8 cellular contexts compared by ENCODE assay signal in the genomic region with DNA sequence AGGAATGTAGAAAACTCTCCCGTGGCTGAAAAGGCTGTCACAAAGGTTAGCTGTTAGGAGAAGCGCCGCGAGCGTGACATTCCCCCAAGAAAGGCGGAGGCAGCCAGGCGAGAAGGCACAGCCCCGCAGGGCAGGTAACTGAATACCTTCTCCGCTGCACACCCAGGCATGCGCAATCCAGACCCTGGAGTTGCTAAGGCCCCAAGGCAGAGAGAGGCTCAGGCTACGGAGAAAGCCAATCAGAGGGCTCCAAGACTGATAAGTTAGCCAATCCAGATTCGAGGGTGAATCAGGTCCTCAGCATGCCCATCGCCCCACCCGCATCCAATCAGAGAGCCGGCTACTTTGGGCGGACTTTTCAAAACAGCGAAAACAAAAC. TPM values are rescaled to one million over a fixed set of nuclear protein-coding genes. Genes with fewer than 3 reads are reported as not detected.
DNase-seq lines count a peak whose midpoint lies in the region; ATAC-seq and TF ChIP-seq lines count a peak whose summit lies in the region.

No MANE protein-coding gene starts in this region.

- H3K9me3 ChIP-seq in BLaER1 treated with 17β-estradiol and CSF1 and Interleukin-3, amounts not matched to agents 10 nM and 100 nM (replicated peaks in 1 of 11), result no peaks in the 10 kb centered on the region
- H3K9me3 ChIP-seq in left lung, result no peaks in the 10 kb centered on the region

- H3K9ac ChIP-seq in BLaER1 treated with 17β-estradiol and CSF1 and Interleukin-3, amounts not matched to agents 10 nM and 100 nM, result peak overlapping the region; percentile 95 to 100 (median 99)

- TF ChIP-seq CTCF in left lung (IDR thresholded peaks at IDR 0.05), result no peak

- peak overlapping the region; percentile 93 to 100 (median 98) for H3K27ac ChIP-seq in BLaER1 treated with 17β-estradiol and CSF1 and Interleukin-3, amounts not matched to agents 10 nM and 100 nM
- peak overlapping the region; percentile 94 to 95 for H3K27ac ChIP-seq in left lung

- ATAC-seq in HG03457 (IDR thresholded peaks at IDR 0.05; ENCODE audit: unreplicated experiment), result peak; percentile 93
- ATAC-seq in left lung, result peak; percentile 89

- intact Hi-C loops in left lung (cut with DNase I), result loop anchor here in 1 of 2 donors (10.0 kb wide), 1 partner anchor 62 kb away; no protein-coding TSS in a partner anchor

- peak overlapping the region; percentile 70 to 95 (median 88) for H3K4me2 ChIP-seq in BLaER1 treated with 17β-estradiol and CSF1 and Interleukin-3, amounts not matched to agents 10 nM and 100 nM

- DNase-seq in GM19240 (ENCODE audit: insufficient read length, low spot score) (peak; percentile 85), NCI-H524 (lab: John Stamatoyannopoulos, UW) (peak; percentile 92 to 97), dermis blood vessel endothelial cell (peak; percentile 100), left lung (peak; percentile 94 to 96)
- peak; percentile 95 to 97 for DNase-seq in activated CD4-positive, alpha-beta T cell treated with anti-CD3 and anti-CD28 coated beads for 4 hours
- DNase-seq in stimulated activated CD4-positive, alpha-beta T cell treated with anti-CD3 and anti-CD28 coated beads, Interleukin-4, amount 100 ng/mL, for 1 hour, result peak; percentile 86

- peaks cover 23 to 33% (median 31%) of the 10 kb centered on the region in 11 experiments for H3K36me3 ChIP-seq in BLaER1 treated with 17β-estradiol and CSF1 and Interleukin-3, amounts not matched to agents 10 nM and 100 nM
- peaks cover 0 to 10% of the 10 kb centered on the region in 2 donors for H3K36me3 ChIP-seq in left lung

- peak overlapping the region; percentile 90 to 100 (median 99) for H3K4me3 ChIP-seq in BLaER1 treated with 17β-estradiol and CSF1 and Interleukin-3, amounts not matched to agents 10 nM and 100 nM
- peak overlapping the region; percentile 97 to 99 for H3K4me3 ChIP-seq in left lung

- H3K4me1 ChIP-seq in BLaER1 treated with 17β-estradiol and CSF1 and Interleukin-3, amounts not matched to agents 10 nM and 100 nM, result peaks cover 60 to 71% (median 65%) of the 10 kb centered on the region in 10 experiments
- peaks cover 8 to 24% of the 10 kb centered on the region in 2 donors for H3K4me1 ChIP-seq in left lung

- H4K20me1 ChIP-seq in BLaER1 treated with 17β-estradiol and CSF1 and Interleukin-3, amounts not matched to agents 10 nM and 100 nM, result peaks cover 13 to 36% (median 27%) of the 10 kb centered on the region in 11 experiments; a peak in 21 of 22 replicates

- H3K27me3 ChIP-seq in BLaER1 treated with 17β-estradiol and CSF1 and Interleukin-3, amounts not matched to agents 10 nM and 100 nM, result no peaks in the 10 kb centered on the region
- H3K27me3 ChIP-seq in left lung, result no peaks in the 10 kb centered on the region

RNA-seq across cellular contexts. Expression of gene CCNG2, which starts 0.5 kb away (rescaled TPM):
- total RNA-seq in dermis blood vessel endothelial cell (30.6 and 39.7 TPM in 2 replicates), left lung (10 to 100 TPM; 31.6 to 45.4 TPM)

Comparison
In these comparisons a context has a peak if more than half of its experiments do, and no peak if none do; other contexts are left out.
1. Peak in every context shown above with its lines: DNase-seq, ATAC-seq, H3K4me3 ChIP-seq and H3K27ac ChIP-seq.